ENCODE assay signal across 22 cellular contexts in the genomic region with DNA sequence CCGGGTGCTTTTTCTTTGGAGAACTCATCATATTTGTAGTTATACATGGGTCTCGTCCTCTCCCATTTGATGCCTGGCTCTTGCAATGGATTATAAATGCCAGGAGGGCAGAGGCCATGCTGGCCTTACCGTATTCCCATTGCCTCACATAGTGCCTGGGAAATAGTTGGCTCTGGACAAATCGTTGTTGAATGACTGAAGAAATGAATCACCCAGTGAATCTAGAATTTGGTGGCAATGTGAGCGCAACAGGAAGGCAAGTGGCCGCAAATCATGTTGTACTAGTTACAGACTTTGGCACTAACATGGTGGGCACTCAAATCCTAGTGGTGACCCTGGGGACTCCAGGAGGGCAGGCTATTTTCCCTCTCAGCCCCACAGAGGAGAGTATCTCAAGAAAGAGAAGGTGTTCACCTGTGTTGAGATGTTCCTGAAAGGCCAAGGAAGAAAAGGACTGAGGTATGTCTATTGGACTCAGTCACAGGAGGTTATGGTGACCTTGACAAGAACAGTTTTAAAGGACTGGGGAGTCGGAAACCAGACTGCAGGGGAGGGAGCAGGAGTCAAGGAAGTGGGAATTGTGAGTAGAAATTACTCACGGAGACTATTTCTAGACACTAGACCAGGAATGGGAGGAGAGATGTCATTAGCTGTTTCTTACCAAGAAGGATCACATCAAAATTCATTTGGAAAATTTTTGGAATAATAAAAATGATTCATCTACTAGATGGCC.
DNase-seq lines count a peak whose midpoint lies in the region; ATAC-seq and TF ChIP-seq lines count a peak whose summit lies in the region.
"Had no signal": no experiment of that assay in that cellular context is flagged by ENCODE, and none has a peak within 500 bp of the region (broad histone marks: within the 10 kb centered on the region; RNA-seq: fewer than 3 reads in every experiment).

No MANE protein-coding gene starts in this region.

- H2AFZ ChIP-seq in osteoblast (ENCODE audit: low read length), result no peak overlapping the region

- no peaks in the 10 kb centered on the region for H3K36me3 ChIP-seq in esophagus squamous epithelium
- no peaks in the 10 kb centered on the region for H3K36me3 ChIP-seq in osteoblast (ENCODE audit: insufficient read depth, low read length)
- H3K36me3 ChIP-seq: breast epithelium, neutrophil had no signal

- 57 to 73% methylated on average over 8 of the region's 8 CpGs for WGBS in esophagus squamous epithelium, 2 donors

- H3K4me1 ChIP-seq in esophagus squamous epithelium (peaks cover 0 to 30% (median 0%) of the 10 kb centered on the region in 3 donors), osteoblast (ENCODE audit: insufficient read depth, low read length) (peaks cover 17% of the 10 kb centered on the region)
- H3K4me1 ChIP-seq: breast epithelium had no signal

- TF ChIP-seq CTCF in esophagus squamous epithelium (IDR thresholded peaks at IDR 0.05), result no peak
- no peak for TF ChIP-seq CTCF in osteoblast (IDR thresholded peaks at IDR 0.05; ENCODE audit: extremely low read depth, low read depth, low read length)

- H3K27me3 ChIP-seq in esophagus squamous epithelium (no peaks in the 10 kb centered on the region), osteoblast (ENCODE audit: insufficient read depth, low read length) (peaks cover 8% of the 10 kb centered on the region)
- H3K27me3 ChIP-seq: breast epithelium had no signal

- TF ChIP-seq POLR2A in esophagus squamous epithelium (IDR thresholded peaks at IDR 0.05), result no peak

- intact Hi-C loops in cardiac septum (cut with DNase I) (loop anchor here (1.0 kb wide), 1 partner anchor 13 kb away; no protein-coding TSS in a partner anchor), Right ventricle myocardium superior (cut with DNase I) (no loop called here), esophagus squamous epithelium (cut with DNase I) (no loop called here)

- DNase-seq in cardiac septum (ENCODE audit: low spot score) (peak; percentile 49), Right ventricle myocardium superior (no peak), esophagus squamous epithelium (lab: John Stamatoyannopoulos, UW) (no peak), osteoblast (ENCODE audit: insufficient read length, low spot score, missing footprints) (no peak), HCEC 1CT (no peak), NCI-H446 (lab: John Stamatoyannopoulos, UW) (no peak)
- DNase-seq: activated CD4-positive, alpha-beta T cell treated with anti-CD3 and anti-CD28 coated beads for 48 hours; activated effector memory CD4-positive, alpha-beta T cell treated with Interleukin-2 at 50 U/mL for 16 hours; activated naive CD8-positive, alpha-beta T cell treated with anti-CD3 and anti-CD28 coated beads, Interleukin-2, amount 50 U/mL, for 24 hours; CD4-positive, alpha-beta memory T cell; KBM-7; NCI-H187; NCI-H2227 treated with DMSO at 0.1 percent for 48 hours; right cardiac atrium; stimulated activated naive B cell treated with anti-CD40 and anti-IgM and Interleukin-4, amounts not matched to agents 10 μg/mL and 1 μg/mL and 100 μg/mL, for 72 hours; SW 1271; trophoblast cell had no signal

- H3K4me2 ChIP-seq in osteoblast (ENCODE audit: insufficient read depth, low read length), result no peak overlapping the region

- no peaks in the 10 kb centered on the region for H3K79me2 ChIP-seq in osteoblast (ENCODE audit: insufficient read depth, low read length)

- H4K20me1 ChIP-seq in osteoblast (ENCODE audit: insufficient read depth, low read length), result no peaks in the 10 kb centered on the region

- H3K4me3 ChIP-seq in esophagus squamous epithelium (no peak overlapping the region), osteoblast (ENCODE audit: insufficient read depth, low read length) (no peak overlapping the region)
- H3K4me3 ChIP-seq: breast epithelium had no signal

- peak overlapping the region in 3 of 4 donors; percentile 27 to 30 (median 30) for H3K27ac ChIP-seq in esophagus squamous epithelium
- peak overlapping the region; percentile 11 for H3K27ac ChIP-seq in osteoblast (ENCODE audit: low read depth, low read length)
- H3K27ac ChIP-seq: neutrophil had no signal

- H3K9me3 ChIP-seq in esophagus squamous epithelium (no peaks in the 10 kb centered on the region), osteoblast (ENCODE audit: low read depth, low read length) (no peaks in the 10 kb centered on the region)
- H3K9me3 ChIP-seq: breast epithelium, neutrophil had no signal

- ATAC-seq in Right ventricle myocardium superior (ENCODE audit: poor library complexity), result no peak
- no peak for ATAC-seq in GM19467 (IDR thresholded peaks at IDR 0.05; ENCODE audit: unreplicated experiment)
- no peak for ATAC-seq in GM18858 (IDR thresholded peaks at IDR 0.05; ENCODE audit: unreplicated experiment)
- ATAC-seq: activated naive CD8-positive, alpha-beta T cell treated with anti-CD3 and anti-CD28 coated beads, Interleukin-2, amount 50 U/mL, for 24 hours; Panc1; stimulated activated naive B cell treated with anti-CD40 and anti-IgM and Interleukin-4, amounts not matched to agents 10 μg/mL and 1 μg/mL and 100 μg/mL, for 72 hours had no signal
